10 cellular contexts compared by ENCODE assay signal in the genomic region with DNA sequence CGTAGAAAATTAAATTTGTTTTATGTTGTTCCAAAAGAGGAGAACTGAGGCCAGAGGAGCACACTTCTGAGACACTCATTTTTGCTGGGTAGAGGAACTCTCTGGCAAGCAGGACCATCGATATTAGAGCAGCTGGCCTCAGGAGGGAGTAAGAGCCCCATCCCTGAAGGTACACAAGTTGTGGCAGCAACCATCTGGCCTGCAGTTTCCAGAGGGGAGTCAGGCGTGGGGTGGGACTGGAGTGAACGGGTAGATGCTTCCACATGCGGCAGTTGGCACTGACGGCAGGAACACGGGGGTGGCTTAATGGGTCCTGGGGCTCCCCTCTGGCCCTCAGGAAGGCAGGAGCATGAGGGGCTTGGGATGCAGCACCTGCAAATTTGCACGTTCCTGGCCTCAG. TPM values are rescaled to one million over a fixed set of nuclear protein-coding genes. Genes with fewer than 3 reads are reported as not detected.
DNase-seq lines count a peak whose midpoint lies in the region; ATAC-seq and TF ChIP-seq lines count a peak whose summit lies in the region.
"Had no signal": no experiment of that assay in that cellular context is flagged by ENCODE, and none has a peak within 500 bp of the region (broad histone marks: within the 10 kb centered on the region; RNA-seq: fewer than 3 reads in every experiment).

No MANE protein-coding gene starts in this region.

- no peak overlapping the region for H2BK12ac ChIP-seq in H9 (ENCODE audit: insufficient read length, low read depth, low read length)

- H3K9me3 Mint-ChIP-seq in H9, result no peaks in the 10 kb centered on the region
- peaks cover 2% of the 10 kb centered on the region for H3K9me3 Mint-ChIP-seq in activated B cell treated with CpG ODN at 0.5 μM for 24 hours

- no peak overlapping the region for H3K4me3 Mint-ChIP-seq in H9
- H3K4me3 Mint-ChIP-seq in activated B cell treated with CpG ODN at 0.5 μM for 24 hours, result peak overlapping the region; percentile 46

- no peak overlapping the region for H2BK15ac ChIP-seq in H9 (ENCODE audit: low read depth, low read length)

- H3K9ac ChIP-seq in H9 (ENCODE audit: extremely low read depth, insufficient read length, low read length), result no peak overlapping the region

- H3K14ac ChIP-seq in H9 (ENCODE audit: insufficient read depth, low read length), result no peak overlapping the region

- H3K56ac ChIP-seq in H9 (ENCODE audit: insufficient read length, low read depth, low read length), result no peak overlapping the region

- CTCF ChIA-PET in activated B cell treated with CpG ODN at 0.5 μM for 24 hours (lab: Charles Lee), result interaction anchor here (1.1 to 5.3 kb wide), 4 partner anchors 18 to 35 kb away, joined by 3 to 59 read pairs (median 12); a partner anchor contains a TSS

- H3K23me2 ChIP-seq in H9 (ENCODE audit: insufficient read length, low read depth, low read length, poor library complexity, severe bottlenecking), result no peaks in the 10 kb centered on the region

- H2AK5ac ChIP-seq in H9 (ENCODE audit: insufficient read length, low read length), result no peak overlapping the region

- no peaks in the 10 kb centered on the region for H3K79me1 ChIP-seq in H9 (ENCODE audit: insufficient read depth, low read depth, low read length, poor library complexity, severe bottlenecking)

- H3K4me2 ChIP-seq in H9 (ENCODE audit: insufficient read depth, insufficient read length, low read length), result no peak overlapping the region

- no peaks in the 10 kb centered on the region for H3K27me3 ChIP-seq in H9 (ENCODE audit: insufficient read depth, low read length)
- H3K27me3 ChIP-seq: right atrium auricular region had no signal

- no peak overlapping the region for H4K5ac ChIP-seq in H9 (ENCODE audit: insufficient read length, low read depth, low read length)

- H2BK120ac ChIP-seq in H9 (ENCODE audit: low read depth, low read length, poor library complexity, severe bottlenecking), result no peak overlapping the region

- ATAC-seq in activated B cell treated with CpG ODN at 0.5 μM for 24 hours (ENCODE audit: low read depth) (no peak), HG03196 (IDR thresholded peaks at IDR 0.05; ENCODE audit: unreplicated experiment) (no peak), GM18498 (IDR thresholded peaks at IDR 0.05; ENCODE audit: unreplicated experiment) (no peak)

- no peaks in the 10 kb centered on the region for H4K20me1 ChIP-seq in H9 (ENCODE audit: control insufficient read depth, insufficient read depth, insufficient read length)

- no peaks in the 10 kb centered on the region for H3K9me3 ChIP-seq in H9 (ENCODE audit: control insufficient read depth, low read depth, low read length)
- H3K9me3 ChIP-seq: right atrium auricular region had no signal

- peak overlapping the region in 1 of 3 experiments; percentile 28; a peak in 2 of 7 replicates for H3K27ac Mint-ChIP-seq in H9
- peak overlapping the region; percentile 99 for H3K27ac Mint-ChIP-seq in activated B cell treated with CpG ODN at 0.5 μM for 24 hours

- no peak overlapping the region for H3K23ac ChIP-seq in H9 (ENCODE audit: insufficient read length, low read depth, low read length)

- H3K27ac ChIP-seq in H9 (ENCODE audit: insufficient read length, low read depth, low read length), result no peak overlapping the region
- H3K27ac ChIP-seq: right atrium auricular region had no signal

- no peaks in the 10 kb centered on the region for H3K79me2 ChIP-seq in H9 (ENCODE audit: insufficient read depth, low read length)

- H2BK20ac ChIP-seq in H9 (ENCODE audit: low read depth, low read length, poor library complexity, severe bottlenecking), result no peak overlapping the region

- TF ChIP-seq CTCF in H9 (conservative IDR thresholded peaks at IDR 0.05) (peak; percentile 31; the same call in 2 of the 3 replicates), activated B cell treated with CpG ODN at 0.5 μM for 24 hours (IDR thresholded peaks at IDR 0.05) (no peak)

- no peak overlapping the region for H2AFZ ChIP-seq in H9 (ENCODE audit: low read length)

- H3T11ph ChIP-seq in H9 (ENCODE audit: low read length), result no peak overlapping the region

- POLR2A ChIA-PET in activated B cell treated with CpG ODN at 0.5 μM for 24 hours (lab: Charles Lee), result interaction anchor here (0.7 to 11.8 kb wide), 5 partner anchors 16 to 248 kb away, joined by 3 to 304 read pairs (median 6); a partner anchor contains a TSS

- no peak overlapping the region for H3K18ac ChIP-seq in H9 (ENCODE audit: insufficient read length, low read depth, low read length)

- H2BK5ac ChIP-seq in H9 (ENCODE audit: insufficient read length, low read length), result no peak overlapping the region

- H3K27me3 Mint-ChIP-seq in H9 (ENCODE audit: low read depth) (peaks cover 30% of the 10 kb centered on the region), activated B cell treated with CpG ODN at 0.5 μM for 24 hours (no peaks in the 10 kb centered on the region)

- H3K36me3 Mint-ChIP-seq in H9 (ENCODE audit: insufficient read depth in 1 of 3, low read depth in 3 of 3) (no peaks in the 10 kb centered on the region; a peak in 1 of 7 replicates), activated B cell treated with CpG ODN at 0.5 μM for 24 hours (ENCODE audit: low read depth) (peaks cover 56% of the 10 kb centered on the region)

- H3K4me1 ChIP-seq in H9 (ENCODE audit: insufficient read depth, low read length), result no peaks in the 10 kb centered on the region

- no CpG with 5 or more reads among the region's 8 CpGs for WGBS in H9 (ENCODE audit: extremely low coverage, insufficient read length, low lambda C conversion rate)

- no peak overlapping the region for H3K4ac ChIP-seq in H9 (ENCODE audit: low read depth, low read length)

- intact Hi-C loops in activated B cell treated with CpG ODN at 0.5 μM for 24 hours (cut with micrococcal nuclease), result loop anchor here (1.0 kb wide), 1 partner anchor 36 kb away; no protein-coding TSS in a partner anchor

- H4K8ac ChIP-seq in H9 (replicated peaks; ENCODE audit: insufficient read length, low read depth, low read length), result no peak overlapping the region

- H3K4me1 Mint-ChIP-seq in H9 (peaks cover 8 to 11% of the 10 kb centered on the region in 2 experiments), activated B cell treated with CpG ODN at 0.5 μM for 24 hours (peaks cover 92% of the 10 kb centered on the region)

- peak; percentile 84 for DNase-seq in DMS 273 (lab: John Stamatoyannopoulos, UW; ENCODE audit: unreplicated experiment)
- no peak for DNase-seq in H9
- DNase-seq in activated B cell treated with CpG ODN at 0.5 μM for 24 hours, result no peak
- peak; percentile 55 for DNase-seq in iPS-NIHi7 (ENCODE audit: extremely low spot score)
- DNase-seq in foreskin melanocyte, result no peak
- DNase-seq: activated CD4-positive, alpha-beta T cell treated with anti-CD3 and anti-CD28 coated beads for 4 hours; dermis blood vessel endothelial cell had no signal

- H4K91ac ChIP-seq in H9 (ENCODE audit: insufficient read length, low read depth, low read length), result no peak overlapping the region

RNA-seq across cellular contexts. Expression of a gene that starts 13.2 kb away (rescaled TPM):
- total RNA-seq in H9 (2021) (0.68 and 0.72 TPM in 2 replicates), activated B cell treated with CpG ODN at 0.5 μM for 24 hours (1.7 and 1.8 TPM in 2 replicates)
- total RNA-seq: dermis blood vessel endothelial cell, right atrium auricular region had no signal

RNA-seq across cellular contexts. Expression of a gene that starts 18.6 kb away (rescaled TPM):
- total RNA-seq in H9 (2021) (2.5 and 2.8 TPM in 2 replicates), activated B cell treated with CpG ODN at 0.5 μM for 24 hours (518 and 557 TPM in 2 replicates)

RNA-seq across cellular contexts. Expression of a gene that starts 37.4 kb away (rescaled TPM):
- 3.8 and 5.0 TPM in 2 replicates for total RNA-seq in H9 (2021)
- total RNA-seq in activated B cell treated with CpG ODN at 0.5 μM for 24 hours, result 5.2 and 8.2 TPM in 2 replicates

RNA-seq across cellular contexts. Expression of a gene that starts 56.8 kb away (rescaled TPM):
- total RNA-seq in H9 (2021), result not detected in 2 replicates
- 37.2 and 40.3 TPM in 2 replicates for total RNA-seq in activated B cell treated with CpG ODN at 0.5 μM for 24 hours

Comparison
In these comparisons a context has a peak if more than half of its experiments do, and no peak if none do; other contexts are left out.
1. DNase-seq: peak in DMS 273 (single experiment) and iPS-NIHi7 (single experiment); none in H9 (single experiment), activated B cell treated with CpG ODN at 0.5 μM for 24 hours (single experiment) and foreskin melanocyte (single experiment).
2. RNA of a gene that starts 18.6 kb away (total RNA-seq): 518 to 557 TPM in activated B cell treated with CpG ODN at 0.5 μM for 24 hours; 2.5 to 2.8 TPM in H9; every median in the first group is over 100 times any median in the second.